20 cellular contexts compared by ENCODE assay signal in genomic region chr6:136066005-136066404, GRCh38.
DNase-seq lines count a peak whose midpoint lies in the region; ATAC-seq, FAIRE-seq and TF ChIP-seq lines count a peak whose summit lies in the region.
"Had no signal": no experiment of that assay in that cellular context is flagged by ENCODE, and none has a peak within 500 bp of the region (broad histone marks: within the 10 kb centered on the region; RNA-seq: fewer than 3 reads in every experiment).

No MANE protein-coding gene starts in this region.

- no peaks in the 10 kb centered on the region for H4K20me1 ChIP-seq in astrocyte (ENCODE audit: insufficient read depth, low read length)

- H3K4me3 Mint-ChIP-seq in astrocyte (ENCODE audit: unreplicated experiment) = no peak overlapping the region
- H3K4me3 Mint-ChIP-seq: activated T-helper 17 cell treated with anti-CD3 and anti-CD28 coated beads, Interleukin-2, amount 50 U/mL, for 72 hours; CD14-positive monocyte; type B pancreatic cell had no signal

- H3K4me1 ChIP-seq in right cardiac atrium (ENCODE audit: control insufficient read depth, insufficient read depth, low read length) (peaks cover 6% of the 10 kb centered on the region), astrocyte (ENCODE audit: insufficient read depth, low read length) (peaks cover 36% of the 10 kb centered on the region)
- H3K4me1 ChIP-seq: SJCRH30 had no signal

- no peak overlapping the region for H3K9ac ChIP-seq in astrocyte (ENCODE audit: low read length)

- H3K27me3 ChIP-seq in right cardiac atrium (ENCODE audit: control insufficient read depth, insufficient read depth) (no peaks in the 10 kb centered on the region), astrocyte (ENCODE audit: insufficient read depth, low read length) (no peaks in the 10 kb centered on the region)
- H3K27me3 ChIP-seq: neutrophil, SJCRH30 had no signal

- H3K4me3 ChIP-seq in right cardiac atrium (ENCODE audit: low read length) = no peak overlapping the region
- no peak overlapping the region for H3K4me3 ChIP-seq in astrocyte (ENCODE audit: insufficient read depth, low read depth, low read length)
- H3K4me3 ChIP-seq in fibroblast of villous mesenchyme (ENCODE audit: low read depth, low read length) = no peak overlapping the region
- H3K4me3 ChIP-seq: SJCRH30 had no signal

- H3K4me2 ChIP-seq in astrocyte (ENCODE audit: low read length) = no peak overlapping the region

- H3K36me3 Mint-ChIP-seq in astrocyte (ENCODE audit: low read depth, unreplicated experiment) = no peaks in the 10 kb centered on the region

- DNase-seq in left cardiac atrium (no peak), right cardiac atrium (no peak), astrocyte (ENCODE audit: low read depth) (peak; percentile 34), fibroblast of villous mesenchyme (ENCODE audit: low read depth) (peak; percentile 83), urothelium cell line (ENCODE audit: low spot score) (peak; percentile 7), COLO829 (ENCODE audit: low spot score) (no peak), SK-N-DZ (ENCODE audit: low spot score) (no peak)
- DNase-seq: DMS79; head of caudate nucleus; NCI-H2029 treated with DMSO at 0.1 percent for 48 hours; NCI-H510A; retina; SJCRH30; stimulated activated naive CD4-positive, alpha-beta T cell had no signal

- WGBS in right cardiac atrium = 68% methylated on average over 3 of the region's 3 CpGs

- H3K4me1 Mint-ChIP-seq in astrocyte (ENCODE audit: low read depth, unreplicated experiment) = peaks cover 30% of the 10 kb centered on the region
- H3K4me1 Mint-ChIP-seq: activated T-helper 17 cell treated with anti-CD3 and anti-CD28 coated beads, Interleukin-2, amount 50 U/mL, for 72 hours had no signal

- H2AFZ ChIP-seq in astrocyte (ENCODE audit: low read depth, low read length) = no peak overlapping the region

- no peaks in the 10 kb centered on the region for H3K79me2 ChIP-seq in astrocyte (ENCODE audit: insufficient read depth, low read length)

- no peak overlapping the region for H3K27ac Mint-ChIP-seq in astrocyte (ENCODE audit: unreplicated experiment)
- H3K27ac Mint-ChIP-seq: activated T-helper 17 cell treated with anti-CD3 and anti-CD28 coated beads, Interleukin-2, amount 50 U/mL, for 72 hours; CD14-positive monocyte; type B pancreatic cell had no signal

- ATAC-seq in left cardiac atrium (peak; percentile 37 to 47), right cardiac atrium (no peak), GM18861 (IDR thresholded peaks at IDR 0.05; ENCODE audit: unreplicated experiment) (no peak)
- ATAC-seq: activated T-helper 17 cell treated with anti-CD3 and anti-CD28 coated beads, Interleukin-2, amount 50 U/mL, for 72 hours; HCT116 had no signal

- no peaks in the 10 kb centered on the region for H3K27me3 Mint-ChIP-seq in astrocyte (ENCODE audit: low read depth, unreplicated experiment)
- H3K27me3 Mint-ChIP-seq: type B pancreatic cell had no signal

- no peaks in the 10 kb centered on the region for H3K36me3 ChIP-seq in astrocyte (ENCODE audit: insufficient read depth, low read length)
- H3K36me3 ChIP-seq: neutrophil, SJCRH30 had no signal

- H3K9me3 Mint-ChIP-seq in astrocyte (ENCODE audit: unreplicated experiment) = no peaks in the 10 kb centered on the region
- H3K9me3 Mint-ChIP-seq: activated T-helper 17 cell treated with anti-CD3 and anti-CD28 coated beads, Interleukin-2, amount 50 U/mL, for 72 hours had no signal

- intact Hi-C loops in left cardiac atrium (cut with DNase I) (loop anchor here in 1 of 2 donors (5.0 kb wide), 1 partner anchor 46 kb away; no protein-coding TSS in a partner anchor), right cardiac atrium (cut with DNase I) (no loop called here)

- TF ChIP-seq CTCF in astrocyte (IDR thresholded peaks at IDR 0.05; ENCODE audit: insufficient read depth, low read depth, low read length) = no peak
- TF ChIP-seq CTCF in fibroblast of villous mesenchyme (IDR thresholded peaks at IDR 0.05; ENCODE audit: insufficient read depth, low read depth, low read length) = no peak

- FAIRE-seq in astrocyte (lab: Jason Lieb, UNC) (no peak), urothelium cell line (lab: Jason Lieb, UNC) (no peak)

- no peak overlapping the region for H3K27ac ChIP-seq in right cardiac atrium (ENCODE audit: low read length)
- H3K27ac ChIP-seq in astrocyte (ENCODE audit: low read depth, low read length) = no peak overlapping the region
- H3K27ac ChIP-seq: neutrophil, SJCRH30 had no signal

- H3K9me3 ChIP-seq in right cardiac atrium (ENCODE audit: control insufficient read depth, low read length) (no peaks in the 10 kb centered on the region), astrocyte (ENCODE audit: insufficient read depth, low read depth, low read length) (no peaks in the 10 kb centered on the region)
- H3K9me3 ChIP-seq: neutrophil, SJCRH30 had no signal

Comparison
In these comparisons a context has a peak if more than half of its experiments do, and no peak if none do; other contexts are left out.
1. ATAC-seq: peak in left cardiac atrium (2 of 2); none in right cardiac atrium (0 of 2) and GM18861 (single experiment).
2. DNase-seq: peak in astrocyte (single experiment), fibroblast of villous mesenchyme (single experiment) and urothelium cell line (single experiment); none in left cardiac atrium (single experiment), right cardiac atrium (0 of 3), COLO829 (single experiment) and SK-N-DZ (single experiment).